10 cellular contexts compared by ENCODE assay signal in genomic region chr1:44616991-44617702, GRCh38. TPM values are rescaled to one million over a fixed set of nuclear protein-coding genes. Genes with fewer than 3 reads are reported as not detected.
DNase-seq lines count a peak whose midpoint lies in the region; ATAC-seq and TF ChIP-seq lines count a peak whose summit lies in the region.
"Had no signal": no experiment of that assay in that cellular context is flagged by ENCODE, and none has a peak within 500 bp of the region (broad histone marks: within the 10 kb centered on the region; RNA-seq: fewer than 3 reads in every experiment).

No MANE protein-coding gene starts in this region.

- peak overlapping the region; percentile 65; the same call in 1 of the 2 replicates for H3K9ac ChIP-seq in ES-I3 (ENCODE audit: low read depth, low read length)

- H3K27me3 ChIP-seq in right atrium auricular region (no peaks in the 10 kb centered on the region), psoas muscle (ENCODE audit: insufficient read depth in 3 of 3, low read length in 2 of 3) (peaks cover 0 to 16% (median 2%) of the 10 kb centered on the region in 3 donors)

- 20 to 25% (median 20%) methylated on average over 62 to 63 of the region's 63 CpGs for WGBS in psoas muscle, 3 donors

- H3K9me3 ChIP-seq in ES-I3 (ENCODE audit: control insufficient read depth, insufficient read depth, low read length) (no peaks in the 10 kb centered on the region), right atrium auricular region (no peaks in the 10 kb centered on the region), psoas muscle (no peaks in the 10 kb centered on the region)

- peak overlapping the region; percentile 31 to 50 for H3K4me3 ChIP-seq in right atrium auricular region
- H3K4me3 ChIP-seq in psoas muscle = peak overlapping the region; percentile 51

- DNase-seq in amniotic stem cell (lab: John Stamatoyannopoulos, UW) (peak; percentile 54), right atrium auricular region (ENCODE audit: low spot score) (no peak), psoas muscle (peak in 1 of 2 donors; percentile 30), DMS53 (lab: John Stamatoyannopoulos, UW) (no peak), NCI-H128 (lab: John Stamatoyannopoulos, UW; ENCODE audit: unreplicated experiment) (no peak)
- DNase-seq in activated naive CD4-positive, alpha-beta T cell (lab: John Stamatoyannopoulos, UW) = no peak
- DNase-seq: activated CD8-positive, alpha-beta memory T cell treated with anti-CD3 and anti-CD28 coated beads, Interleukin-2, amount 50 U/mL, for 4 hours; NCI-H524 treated with DMSO at 0.1 percent for 48 hours had no signal

- TF ChIP-seq CTCF in right atrium auricular region (IDR thresholded peaks at IDR 0.05) (no peak), psoas muscle (IDR thresholded peaks at IDR 0.05) (no peak)

- H3K4me1 ChIP-seq in ES-I3 (ENCODE audit: insufficient read depth, low read length) (peaks cover 9% of the 10 kb centered on the region; the same call in 1 of the 2 replicates), right atrium auricular region (peaks cover 0 to 11% of the 10 kb centered on the region in 2 donors), psoas muscle (no peaks in the 10 kb centered on the region)

- ATAC-seq in psoas muscle (peak in 2 of 4 donors; percentile 23 to 61), HG03095 (IDR thresholded peaks at IDR 0.05; ENCODE audit: unreplicated experiment) (no peak)

- H3K27ac ChIP-seq in right atrium auricular region (no peak overlapping the region), psoas muscle (no peak overlapping the region)

- H3K36me3 ChIP-seq in ES-I3 (ENCODE audit: insufficient read depth, low read length) (no peaks in the 10 kb centered on the region), right atrium auricular region (no peaks in the 10 kb centered on the region), psoas muscle (ENCODE audit: insufficient read depth in 1 of 2, low read depth in 1 of 2) (no peaks in the 10 kb centered on the region)

- intact Hi-C loops in psoas muscle (cut with DNase I) = no loop called here

RNA-seq across cellular contexts. Expression of gene TMEM53, which starts 57.1 kb away (rescaled TPM):
- total RNA-seq in right atrium auricular region = 10 to 100 TPM in 1 of 2 donors, 1 to 10 TPM in 1; 8.3 to 13.1 TPM
- total RNA-seq in psoas muscle = 1 to 10 TPM; 3.9 to 7.7 (median 6.3) TPM
- 1 to 10 TPM; 2.4 to 6.2 (median 4.2) TPM for polyA plus RNA-seq in psoas muscle

RNA-seq across cellular contexts. Expression of gene ARMH1, which starts 57.4 kb away (rescaled TPM):
- total RNA-seq in right atrium auricular region (1 to 10 TPM in 1 of 2 donors, under 1 TPM in 1; 0.19 to 5.2 TPM), psoas muscle (under 1 TPM in 3 of 4 donors, not detected in 1; 0.59 to 0.82 (median 0.64) TPM)
- under 1 TPM; 0.08 to 0.74 (median 0.26) TPM for polyA plus RNA-seq in psoas muscle
